2 cellular contexts compared by ENCODE assay signal in the genomic region with DNA sequence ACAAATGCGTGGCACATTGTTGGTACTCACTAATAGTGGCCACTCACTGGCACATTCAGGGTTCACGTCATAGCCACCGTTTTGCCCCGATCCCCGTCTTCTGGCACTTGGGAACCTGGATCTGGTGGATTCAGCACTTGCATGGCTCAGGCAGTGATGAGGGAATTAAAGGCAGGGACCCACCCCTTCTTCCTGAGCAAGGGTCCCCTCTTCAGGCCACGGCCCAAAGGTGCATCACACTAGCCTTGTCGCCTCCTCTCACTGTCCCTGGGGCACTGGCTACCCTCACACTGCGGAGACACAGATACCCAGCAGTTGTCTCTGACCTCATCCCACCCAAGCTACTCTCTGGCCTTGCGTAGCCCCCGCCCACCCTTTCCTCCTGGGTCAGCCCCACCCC.
TF ChIP-seq lines count a peak whose summit lies in the region.

No MANE protein-coding gene starts in this region.

TF ChIP-seq in Ishikawa, 13 proteins besides CTCF, POLR2A, EP300 and RAD21 (continued from another document):
- TF ChIP-seq, protein P1, sequence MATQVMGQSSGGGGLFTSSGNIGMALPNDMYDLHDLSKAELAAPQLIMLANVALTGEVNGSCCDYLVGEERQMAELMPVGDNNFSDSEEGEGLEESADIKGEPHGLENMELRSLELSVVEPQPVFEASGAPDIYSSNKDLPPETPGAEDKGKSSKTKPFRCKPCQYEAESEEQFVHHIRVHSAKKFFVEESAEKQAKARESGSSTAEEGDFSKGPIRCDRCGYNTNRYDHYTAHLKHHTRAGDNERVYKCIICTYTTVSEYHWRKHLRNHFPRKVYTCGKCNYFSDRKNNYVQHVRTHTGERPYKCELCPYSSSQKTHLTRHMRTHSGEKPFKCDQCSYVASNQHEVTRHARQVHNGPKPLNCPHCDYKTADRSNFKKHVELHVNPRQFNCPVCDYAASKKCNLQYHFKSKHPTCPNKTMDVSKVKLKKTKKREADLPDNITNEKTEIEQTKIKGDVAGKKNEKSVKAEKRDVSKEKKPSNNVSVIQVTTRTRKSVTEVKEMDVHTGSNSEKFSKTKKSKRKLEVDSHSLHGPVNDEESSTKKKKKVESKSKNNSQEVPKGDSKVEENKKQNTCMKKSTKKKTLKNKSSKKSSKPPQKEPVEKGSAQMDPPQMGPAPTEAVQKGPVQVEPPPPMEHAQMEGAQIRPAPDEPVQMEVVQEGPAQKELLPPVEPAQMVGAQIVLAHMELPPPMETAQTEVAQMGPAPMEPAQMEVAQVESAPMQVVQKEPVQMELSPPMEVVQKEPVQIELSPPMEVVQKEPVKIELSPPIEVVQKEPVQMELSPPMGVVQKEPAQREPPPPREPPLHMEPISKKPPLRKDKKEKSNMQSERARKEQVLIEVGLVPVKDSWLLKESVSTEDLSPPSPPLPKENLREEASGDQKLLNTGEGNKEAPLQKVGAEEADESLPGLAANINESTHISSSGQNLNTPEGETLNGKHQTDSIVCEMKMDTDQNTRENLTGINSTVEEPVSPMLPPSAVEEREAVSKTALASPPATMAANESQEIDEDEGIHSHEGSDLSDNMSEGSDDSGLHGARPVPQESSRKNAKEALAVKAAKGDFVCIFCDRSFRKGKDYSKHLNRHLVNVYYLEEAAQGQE (IDR thresholded peaks at IDR 0.05; ENCODE audit: low read depth) = no peak
- no peak for TF ChIP-seq NFIC (IDR thresholded peaks at IDR 0.05)
- no peak for TF ChIP-seq YY1 (IDR thresholded peaks at IDR 0.05; ENCODE audit: low read depth)

TF ChIP-seq in WTC11, 78 proteins besides CTCF, POLR2A, EP300 and RAD21 (continued from another document):
- TF ChIP-seq, protein P2, sequence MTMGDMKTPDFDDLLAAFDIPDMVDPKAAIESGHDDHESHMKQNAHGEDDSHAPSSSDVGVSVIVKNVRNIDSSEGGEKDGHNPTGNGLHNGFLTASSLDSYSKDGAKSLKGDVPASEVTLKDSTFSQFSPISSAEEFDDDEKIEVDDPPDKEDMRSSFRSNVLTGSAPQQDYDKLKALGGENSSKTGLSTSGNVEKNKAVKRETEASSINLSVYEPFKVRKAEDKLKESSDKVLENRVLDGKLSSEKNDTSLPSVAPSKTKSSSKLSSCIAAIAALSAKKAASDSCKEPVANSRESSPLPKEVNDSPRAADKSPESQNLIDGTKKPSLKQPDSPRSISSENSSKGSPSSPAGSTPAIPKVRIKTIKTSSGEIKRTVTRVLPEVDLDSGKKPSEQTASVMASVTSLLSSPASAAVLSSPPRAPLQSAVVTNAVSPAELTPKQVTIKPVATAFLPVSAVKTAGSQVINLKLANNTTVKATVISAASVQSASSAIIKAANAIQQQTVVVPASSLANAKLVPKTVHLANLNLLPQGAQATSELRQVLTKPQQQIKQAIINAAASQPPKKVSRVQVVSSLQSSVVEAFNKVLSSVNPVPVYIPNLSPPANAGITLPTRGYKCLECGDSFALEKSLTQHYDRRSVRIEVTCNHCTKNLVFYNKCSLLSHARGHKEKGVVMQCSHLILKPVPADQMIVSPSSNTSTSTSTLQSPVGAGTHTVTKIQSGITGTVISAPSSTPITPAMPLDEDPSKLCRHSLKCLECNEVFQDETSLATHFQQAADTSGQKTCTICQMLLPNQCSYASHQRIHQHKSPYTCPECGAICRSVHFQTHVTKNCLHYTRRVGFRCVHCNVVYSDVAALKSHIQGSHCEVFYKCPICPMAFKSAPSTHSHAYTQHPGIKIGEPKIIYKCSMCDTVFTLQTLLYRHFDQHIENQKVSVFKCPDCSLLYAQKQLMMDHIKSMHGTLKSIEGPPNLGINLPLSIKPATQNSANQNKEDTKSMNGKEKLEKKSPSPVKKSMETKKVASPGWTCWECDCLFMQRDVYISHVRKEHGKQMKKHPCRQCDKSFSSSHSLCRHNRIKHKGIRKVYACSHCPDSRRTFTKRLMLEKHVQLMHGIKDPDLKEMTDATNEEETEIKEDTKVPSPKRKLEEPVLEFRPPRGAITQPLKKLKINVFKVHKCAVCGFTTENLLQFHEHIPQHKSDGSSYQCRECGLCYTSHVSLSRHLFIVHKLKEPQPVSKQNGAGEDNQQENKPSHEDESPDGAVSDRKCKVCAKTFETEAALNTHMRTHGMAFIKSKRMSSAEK (CRISPR knock-in tag; IDR thresholded peaks at IDR 0.05; ENCODE audit: borderline replicate concordance) = no peak
- TF ChIP-seq, protein P3, sequence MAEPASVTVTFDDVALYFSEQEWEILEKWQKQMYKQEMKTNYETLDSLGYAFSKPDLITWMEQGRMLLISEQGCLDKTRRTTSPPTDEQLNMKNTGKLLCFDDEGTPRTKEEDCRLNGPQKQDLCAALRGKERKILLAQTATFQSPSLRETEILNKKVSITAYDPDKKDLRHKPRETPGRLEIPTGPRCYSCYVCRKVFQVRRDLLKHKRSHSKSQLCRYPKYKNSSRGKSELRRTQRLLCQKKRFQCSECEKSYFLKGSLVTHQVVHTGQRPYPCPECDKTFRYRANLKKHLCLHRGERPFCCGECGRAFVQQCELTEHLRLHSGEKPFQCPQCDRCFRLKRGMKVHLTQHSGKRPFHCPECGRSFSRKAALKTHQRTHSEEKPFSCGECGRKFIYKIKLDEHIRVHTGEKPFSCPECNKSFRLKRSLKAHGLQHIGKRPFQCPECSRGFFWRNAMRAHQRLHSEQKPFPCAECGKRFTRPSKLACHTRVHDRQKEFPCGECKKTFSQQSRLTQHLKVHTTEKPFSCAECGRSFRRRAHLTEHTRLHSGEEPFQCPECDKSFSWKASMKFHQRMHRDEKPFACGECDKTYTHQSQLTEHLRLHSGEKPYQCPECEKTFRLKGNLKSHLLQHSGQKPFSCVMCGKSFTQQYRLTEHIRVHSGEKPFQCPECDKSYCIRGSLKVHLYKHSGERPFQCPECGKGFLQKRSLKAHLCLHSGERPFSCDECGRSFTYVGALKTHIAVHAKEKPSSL (CRISPR knock-in tag; conservative IDR thresholded peaks at IDR 0.05) = no peak
- TF ChIP-seq ZBTB21 (CRISPR knock-in tag; IDR thresholded peaks at IDR 0.05; ENCODE audit: borderline replicate concordance) = no peak
- TF ChIP-seq, protein P4, sequence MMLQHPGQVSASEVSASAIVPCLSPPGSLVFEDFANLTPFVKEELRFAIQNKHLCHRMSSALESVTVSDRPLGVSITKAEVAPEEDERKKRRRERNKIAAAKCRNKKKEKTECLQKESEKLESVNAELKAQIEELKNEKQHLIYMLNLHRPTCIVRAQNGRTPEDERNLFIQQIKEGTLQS (CRISPR knock-in tag; conservative IDR thresholded peaks at IDR 0.05) = no peak
- no peak for TF ChIP-seq MXD4 (CRISPR knock-in tag; IDR thresholded peaks at IDR 0.05; ENCODE audit: borderline replicate concordance)
- TF ChIP-seq CBFB (CRISPR knock-in tag; IDR thresholded peaks at IDR 0.05; ENCODE audit: low read depth) = no peak
